In genomic region chr1:234639968-234640367, GRCh38 we compare ENCODE assay signal across 1 cellular context.
TF ChIP-seq lines count a peak whose summit lies in the region.

No MANE protein-coding gene starts in this region.

TF ChIP-seq in GM23338, 12 proteins besides CTCF, POLR2A, EP300 and RAD21 (continued from another document):
- TF ChIP-seq, protein P1, sequence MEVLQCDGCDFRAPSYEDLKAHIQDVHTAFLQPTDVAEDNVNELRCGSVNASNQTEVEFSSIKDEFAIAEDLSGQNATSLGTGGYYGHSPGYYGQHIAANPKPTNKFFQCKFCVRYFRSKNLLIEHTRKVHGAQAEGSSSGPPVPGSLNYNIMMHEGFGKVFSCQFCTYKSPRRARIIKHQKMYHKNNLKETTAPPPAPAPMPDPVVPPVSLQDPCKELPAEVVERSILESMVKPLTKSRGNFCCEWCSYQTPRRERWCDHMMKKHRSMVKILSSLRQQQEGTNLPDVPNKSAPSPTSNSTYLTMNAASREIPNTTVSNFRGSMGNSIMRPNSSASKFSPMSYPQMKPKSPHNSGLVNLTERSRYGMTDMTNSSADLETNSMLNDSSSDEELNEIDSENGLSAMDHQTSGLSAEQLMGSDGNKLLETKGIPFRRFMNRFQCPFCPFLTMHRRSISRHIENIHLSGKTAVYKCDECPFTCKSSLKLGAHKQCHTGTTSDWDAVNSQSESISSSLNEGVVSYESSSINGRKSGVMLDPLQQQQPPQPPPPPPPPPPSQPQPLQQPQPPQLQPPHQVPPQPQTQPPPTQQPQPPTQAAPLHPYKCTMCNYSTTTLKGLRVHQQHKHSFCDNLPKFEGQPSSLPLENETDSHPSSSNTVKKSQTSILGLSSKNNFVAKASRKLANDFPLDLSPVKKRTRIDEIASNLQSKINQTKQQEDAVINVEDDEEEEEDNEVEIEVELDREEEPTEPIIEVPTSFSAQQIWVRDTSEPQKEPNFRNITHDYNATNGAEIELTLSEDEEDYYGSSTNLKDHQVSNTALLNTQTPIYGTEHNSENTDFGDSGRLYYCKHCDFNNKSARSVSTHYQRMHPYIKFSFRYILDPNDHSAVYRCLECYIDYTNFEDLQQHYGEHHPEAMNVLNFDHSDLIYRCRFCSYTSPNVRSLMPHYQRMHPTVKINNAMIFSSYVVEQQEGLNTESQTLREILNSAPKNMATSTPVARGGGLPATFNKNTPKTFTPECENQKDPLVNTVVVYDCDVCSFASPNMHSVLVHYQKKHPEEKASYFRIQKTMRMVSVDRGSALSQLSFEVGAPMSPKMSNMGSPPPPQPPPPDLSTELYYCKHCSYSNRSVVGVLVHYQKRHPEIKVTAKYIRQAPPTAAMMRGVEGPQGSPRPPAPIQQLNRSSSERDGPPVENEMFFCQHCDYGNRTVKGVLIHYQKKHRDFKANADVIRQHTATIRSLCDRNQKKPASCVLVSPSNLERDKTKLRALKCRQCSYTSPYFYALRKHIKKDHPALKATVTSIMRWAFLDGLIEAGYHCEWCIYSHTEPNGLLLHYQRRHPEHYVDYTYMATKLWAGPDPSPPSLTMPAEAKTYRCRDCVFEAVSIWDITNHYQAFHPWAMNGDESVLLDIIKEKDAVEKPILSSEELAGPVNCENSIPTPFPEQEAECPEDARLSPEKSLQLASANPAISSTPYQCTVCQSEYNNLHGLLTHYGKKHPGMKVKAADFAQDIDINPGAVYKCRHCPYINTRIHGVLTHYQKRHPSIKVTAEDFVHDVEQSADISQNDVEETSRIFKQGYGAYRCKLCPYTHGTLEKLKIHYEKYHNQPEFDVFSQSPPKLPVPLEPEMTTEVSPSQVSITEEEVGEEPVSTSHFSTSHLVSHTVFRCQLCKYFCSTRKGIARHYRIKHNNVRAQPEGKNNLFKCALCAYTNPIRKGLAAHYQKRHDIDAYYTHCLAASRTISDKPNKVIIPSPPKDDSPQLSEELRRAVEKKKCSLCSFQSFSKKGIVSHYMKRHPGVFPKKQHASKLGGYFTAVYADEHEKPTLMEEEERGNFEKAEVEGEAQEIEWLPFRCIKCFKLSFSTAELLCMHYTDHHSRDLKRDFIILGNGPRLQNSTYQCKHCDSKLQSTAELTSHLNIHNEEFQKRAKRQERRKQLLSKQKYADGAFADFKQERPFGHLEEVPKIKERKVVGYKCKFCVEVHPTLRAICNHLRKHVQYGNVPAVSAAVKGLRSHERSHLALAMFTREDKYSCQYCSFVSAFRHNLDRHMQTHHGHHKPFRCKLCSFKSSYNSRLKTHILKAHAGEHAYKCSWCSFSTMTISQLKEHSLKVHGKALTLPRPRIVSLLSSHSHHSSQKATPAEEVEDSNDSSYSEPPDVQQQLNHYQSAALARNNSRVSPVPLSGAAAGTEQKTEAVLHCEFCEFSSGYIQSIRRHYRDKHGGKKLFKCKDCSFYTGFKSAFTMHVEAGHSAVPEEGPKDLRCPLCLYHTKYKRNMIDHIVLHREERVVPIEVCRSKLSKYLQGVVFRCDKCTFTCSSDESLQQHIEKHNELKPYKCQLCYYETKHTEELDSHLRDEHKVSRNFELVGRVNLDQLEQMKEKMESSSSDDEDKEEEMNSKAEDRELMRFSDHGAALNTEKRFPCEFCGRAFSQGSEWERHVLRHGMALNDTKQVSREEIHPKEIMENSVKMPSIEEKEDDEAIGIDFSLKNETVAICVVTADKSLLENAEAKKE (CRISPR knock-in tag; IDR thresholded peaks at IDR 0.05): no peak
- TF ChIP-seq JUNB (IDR thresholded peaks at IDR 0.05; ENCODE audit: unreplicated experiment): no peak
- TF ChIP-seq, protein P2, sequence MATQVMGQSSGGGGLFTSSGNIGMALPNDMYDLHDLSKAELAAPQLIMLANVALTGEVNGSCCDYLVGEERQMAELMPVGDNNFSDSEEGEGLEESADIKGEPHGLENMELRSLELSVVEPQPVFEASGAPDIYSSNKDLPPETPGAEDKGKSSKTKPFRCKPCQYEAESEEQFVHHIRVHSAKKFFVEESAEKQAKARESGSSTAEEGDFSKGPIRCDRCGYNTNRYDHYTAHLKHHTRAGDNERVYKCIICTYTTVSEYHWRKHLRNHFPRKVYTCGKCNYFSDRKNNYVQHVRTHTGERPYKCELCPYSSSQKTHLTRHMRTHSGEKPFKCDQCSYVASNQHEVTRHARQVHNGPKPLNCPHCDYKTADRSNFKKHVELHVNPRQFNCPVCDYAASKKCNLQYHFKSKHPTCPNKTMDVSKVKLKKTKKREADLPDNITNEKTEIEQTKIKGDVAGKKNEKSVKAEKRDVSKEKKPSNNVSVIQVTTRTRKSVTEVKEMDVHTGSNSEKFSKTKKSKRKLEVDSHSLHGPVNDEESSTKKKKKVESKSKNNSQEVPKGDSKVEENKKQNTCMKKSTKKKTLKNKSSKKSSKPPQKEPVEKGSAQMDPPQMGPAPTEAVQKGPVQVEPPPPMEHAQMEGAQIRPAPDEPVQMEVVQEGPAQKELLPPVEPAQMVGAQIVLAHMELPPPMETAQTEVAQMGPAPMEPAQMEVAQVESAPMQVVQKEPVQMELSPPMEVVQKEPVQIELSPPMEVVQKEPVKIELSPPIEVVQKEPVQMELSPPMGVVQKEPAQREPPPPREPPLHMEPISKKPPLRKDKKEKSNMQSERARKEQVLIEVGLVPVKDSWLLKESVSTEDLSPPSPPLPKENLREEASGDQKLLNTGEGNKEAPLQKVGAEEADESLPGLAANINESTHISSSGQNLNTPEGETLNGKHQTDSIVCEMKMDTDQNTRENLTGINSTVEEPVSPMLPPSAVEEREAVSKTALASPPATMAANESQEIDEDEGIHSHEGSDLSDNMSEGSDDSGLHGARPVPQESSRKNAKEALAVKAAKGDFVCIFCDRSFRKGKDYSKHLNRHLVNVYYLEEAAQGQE (IDR thresholded peaks at IDR 0.05; ENCODE audit: unreplicated experiment): no peak
- TF ChIP-seq, protein P3, sequence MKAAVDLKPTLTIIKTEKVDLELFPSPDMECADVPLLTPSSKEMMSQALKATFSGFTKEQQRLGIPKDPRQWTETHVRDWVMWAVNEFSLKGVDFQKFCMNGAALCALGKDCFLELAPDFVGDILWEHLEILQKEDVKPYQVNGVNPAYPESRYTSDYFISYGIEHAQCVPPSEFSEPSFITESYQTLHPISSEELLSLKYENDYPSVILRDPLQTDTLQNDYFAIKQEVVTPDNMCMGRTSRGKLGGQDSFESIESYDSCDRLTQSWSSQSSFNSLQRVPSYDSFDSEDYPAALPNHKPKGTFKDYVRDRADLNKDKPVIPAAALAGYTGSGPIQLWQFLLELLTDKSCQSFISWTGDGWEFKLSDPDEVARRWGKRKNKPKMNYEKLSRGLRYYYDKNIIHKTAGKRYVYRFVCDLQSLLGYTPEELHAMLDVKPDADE (IDR thresholded peaks at IDR 0.05): no peak
- TF ChIP-seq EZH2 (IDR thresholded peaks at IDR 0.05; ENCODE audit: low read depth, unreplicated experiment): no peak
- no peak for TF ChIP-seq ZNF114 (CRISPR knock-in tag; IDR thresholded peaks at IDR 0.05)
- TF ChIP-seq ZNF331 (CRISPR knock-in tag; IDR thresholded peaks at IDR 0.05; ENCODE audit: low read depth): no peak
- no peak for TF ChIP-seq CREB1 (CRISPR knock-in tag; IDR thresholded peaks at IDR 0.05; ENCODE audit: low read depth)
- TF ChIP-seq POLR2AphosphoS5 (IDR thresholded peaks at IDR 0.05; ENCODE audit: low read depth): no peak
TF ChIP-seq in GM23338: peak in this region for 0.
